ENCODE assay signal across 8 cellular contexts in genomic region chr3:43390255-43390588, GRCh38.
A peak's percentile ranks its signal among the peaks of the same experiment; 100 is the strongest.
DNase-seq lines count a peak whose midpoint lies in the region; ATAC-seq lines count a peak whose summit lies in the region.

No MANE protein-coding gene starts in this region.

- peaks cover 4% of the 10 kb centered on the region for H3K9me3 Mint-ChIP-seq in activated naive CD8-positive, alpha-beta T cell treated with anti-CD3 and anti-CD28 coated beads, Interleukin-2, amount 10 ng/mL, durations not matched to agents 7 days and 5 days
- peaks cover 0 to 2% (median 0%) of the 10 kb centered on the region in 6 donors for H3K9me3 Mint-ChIP-seq in immature natural killer cell
- H3K9me3 Mint-ChIP-seq in stimulated activated effector memory CD8-positive, alpha-beta T cell treated with anti-CD3 and anti-CD28 coated beads, Interleukin-12 subunit alpha, Interleukin-12 subunit beta, amount 100 ng/mL, for 72 hours = peaks cover 7% of the 10 kb centered on the region

- peak; percentile 27 for DNase-seq in DMS 273 (lab: John Stamatoyannopoulos, UW; ENCODE audit: unreplicated experiment)
- no peak for DNase-seq in DMS 273 treated with DMSO at 0.1 percent for 48 hours (lab: John Stamatoyannopoulos, UW)
- no peak for DNase-seq in activated naive CD8-positive, alpha-beta T cell treated with anti-CD3 and anti-CD28 coated beads, Interleukin-2, amount 10 ng/mL, durations not matched to agents 7 days and 5 days
- no peak for DNase-seq in immature natural killer cell
- DNase-seq in stimulated activated effector memory CD8-positive, alpha-beta T cell treated with anti-CD3 and anti-CD28 coated beads, Interleukin-12 subunit alpha, Interleukin-12 subunit beta, amount 100 ng/mL, for 72 hours (ENCODE audit: low spot score in 2 of 2) = no peak

- peak overlapping the region; percentile 45 for H3K4me3 Mint-ChIP-seq in activated naive CD8-positive, alpha-beta T cell treated with anti-CD3 and anti-CD28 coated beads, Interleukin-2, amount 10 ng/mL, durations not matched to agents 7 days and 5 days
- peak overlapping the region; percentile 67 to 88 (median 74) for H3K4me3 Mint-ChIP-seq in immature natural killer cell
- peak overlapping the region; percentile 34 for H3K4me3 Mint-ChIP-seq in stimulated activated effector memory CD8-positive, alpha-beta T cell treated with anti-CD3 and anti-CD28 coated beads, Interleukin-12 subunit alpha, Interleukin-12 subunit beta, amount 100 ng/mL, for 72 hours

- peak overlapping the region; percentile 88 for H3K27ac Mint-ChIP-seq in activated naive CD8-positive, alpha-beta T cell treated with anti-CD3 and anti-CD28 coated beads, Interleukin-2, amount 10 ng/mL, durations not matched to agents 7 days and 5 days
- peak overlapping the region; percentile 94 to 99 (median 98) for H3K27ac Mint-ChIP-seq in immature natural killer cell
- H3K27ac Mint-ChIP-seq in stimulated activated effector memory CD8-positive, alpha-beta T cell treated with anti-CD3 and anti-CD28 coated beads, Interleukin-12 subunit alpha, Interleukin-12 subunit beta, amount 100 ng/mL, for 72 hours = peak overlapping the region; percentile 92

- peaks cover 8% of the 10 kb centered on the region for H3K36me3 Mint-ChIP-seq in activated naive CD8-positive, alpha-beta T cell treated with anti-CD3 and anti-CD28 coated beads, Interleukin-2, amount 10 ng/mL, durations not matched to agents 7 days and 5 days
- H3K36me3 Mint-ChIP-seq in immature natural killer cell = peaks cover 2 to 15% (median 9%) of the 10 kb centered on the region in 3 donors
- H3K36me3 Mint-ChIP-seq in stimulated activated effector memory CD8-positive, alpha-beta T cell treated with anti-CD3 and anti-CD28 coated beads, Interleukin-12 subunit alpha, Interleukin-12 subunit beta, amount 100 ng/mL, for 72 hours = no peaks in the 10 kb centered on the region

- POLR2A ChIA-PET in activated naive CD8-positive, alpha-beta T cell treated with anti-CD3 and anti-CD28 coated beads, Interleukin-2, amount 10 ng/mL, durations not matched to agents 7 days and 5 days (lab: Charles Lee) = interaction anchor here (0.6 kb wide), 1 partner anchor 330 kb away, joined by 3 read pairs; no protein-coding TSS in a partner anchor

- no peaks in the 10 kb centered on the region for H3K27me3 Mint-ChIP-seq in activated naive CD8-positive, alpha-beta T cell treated with anti-CD3 and anti-CD28 coated beads, Interleukin-2, amount 10 ng/mL, durations not matched to agents 7 days and 5 days
- peaks cover 0 to 13% (median 3%) of the 10 kb centered on the region in 3 donors for H3K27me3 Mint-ChIP-seq in immature natural killer cell (ENCODE audit: low read depth in 3 of 3)

- H3K4me1 Mint-ChIP-seq in activated naive CD8-positive, alpha-beta T cell treated with anti-CD3 and anti-CD28 coated beads, Interleukin-2, amount 10 ng/mL, durations not matched to agents 7 days and 5 days = peaks cover 30% of the 10 kb centered on the region
- H3K4me1 Mint-ChIP-seq in immature natural killer cell = peaks cover 68 to 90% of the 10 kb centered on the region in 2 donors
- peaks cover 80% of the 10 kb centered on the region for H3K4me1 Mint-ChIP-seq in stimulated activated effector memory CD8-positive, alpha-beta T cell treated with anti-CD3 and anti-CD28 coated beads, Interleukin-12 subunit alpha, Interleukin-12 subunit beta, amount 100 ng/mL, for 72 hours

- no peak for ATAC-seq in activated naive CD8-positive, alpha-beta T cell treated with anti-CD3 and anti-CD28 coated beads, Interleukin-2, amount 10 ng/mL, durations not matched to agents 7 days and 5 days (ENCODE audit: low read depth)
- no peak for ATAC-seq in stimulated activated effector memory CD8-positive, alpha-beta T cell treated with anti-CD3 and anti-CD28 coated beads, Interleukin-12 subunit alpha, Interleukin-12 subunit beta, amount 100 ng/mL, for 72 hours
- ATAC-seq in GM18870 (IDR thresholded peaks at IDR 0.05; ENCODE audit: unreplicated experiment) = no peak
- no peak for ATAC-seq in HG03442 (IDR thresholded peaks at IDR 0.05; ENCODE audit: unreplicated experiment)
- no peak for ATAC-seq in GM21737 (IDR thresholded peaks at IDR 0.05; ENCODE audit: unreplicated experiment)
